In the genomic region with DNA sequence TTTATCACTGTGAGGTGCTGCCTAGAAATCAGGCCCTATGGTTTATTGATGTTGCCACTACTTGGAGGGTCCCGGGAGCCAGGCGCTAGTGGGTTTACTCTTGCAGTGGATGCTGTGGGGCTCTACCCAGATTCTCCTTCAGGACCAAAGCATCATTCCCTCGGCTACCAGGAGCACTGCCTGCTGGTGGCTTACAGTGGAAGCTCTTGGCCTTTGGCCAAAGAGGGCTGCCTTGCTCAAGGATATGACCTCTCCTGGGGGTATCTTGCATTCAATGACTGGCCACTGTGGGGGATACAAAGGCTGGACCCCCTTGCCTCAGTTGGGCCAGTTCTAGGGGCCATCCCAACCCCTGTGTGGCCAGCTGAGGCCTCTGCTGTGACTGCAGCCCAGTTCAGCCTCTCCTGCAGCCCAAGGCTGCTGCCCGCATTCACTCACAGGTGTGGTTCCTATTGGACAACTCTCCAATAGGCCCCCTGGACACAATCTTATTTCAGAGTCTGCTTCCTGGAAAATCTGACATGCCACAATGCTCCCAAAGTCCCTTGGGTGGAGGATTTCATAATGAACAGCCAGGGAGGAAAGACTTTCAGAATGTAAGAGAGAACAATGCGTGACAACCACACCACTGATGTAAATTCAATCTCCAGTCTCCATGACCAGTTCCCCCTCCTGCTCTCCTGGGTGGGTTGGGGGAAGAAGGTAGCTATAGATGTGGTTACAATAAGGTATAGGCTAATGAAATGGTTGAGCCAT, we compare ENCODE assay signal across 33 cellular contexts.
"Had no signal": no experiment of that assay in that cellular context is flagged by ENCODE, and none has a peak within 500 bp of the region (broad histone marks: within the 10 kb centered on the region; RNA-seq: fewer than 3 reads in every experiment).

No MANE protein-coding gene starts in this region.

- H3K27me3 ChIP-seq: colonic mucosa, foreskin keratinocyte, neural progenitor cell, ovary, right lobe of liver, tibial nerve, upper lobe of right lung, uterus had no signal

- H3K9me3 ChIP-seq: colonic mucosa, mucosa of descending colon, ovary, psoas muscle, right lobe of liver, thoracic aorta, tibial nerve, upper lobe of right lung, uterus had no signal

- H3K36me3 Mint-ChIP-seq: immature natural killer cell; memory B cell; naive B cell; natural killer cell treated with Interleukin-12 subunit alpha and Interleukin-12 subunit beta and Interleukin-15 and Interleukin-18, amount 100 ng/mL, for 72 hours; stimulated activated naive B cell treated with anti-CD40 and anti-IgM and Interleukin-4, amounts not matched to agents 10 μg/mL and 1 μg/mL and 100 μg/mL, for 72 hours had no signal

- H3K27ac ChIP-seq: colonic mucosa, epithelial cell of prostate, foreskin keratinocyte, neural progenitor cell, ovary, psoas muscle, right lobe of liver, thoracic aorta, tibial nerve, upper lobe of right lung, uterus had no signal

- H3K9me3 Mint-ChIP-seq: immature natural killer cell; memory B cell; naive B cell; natural killer cell treated with Interleukin-12 subunit alpha and Interleukin-12 subunit beta and Interleukin-15 and Interleukin-18, amount 100 ng/mL, for 72 hours; stimulated activated naive B cell treated with anti-CD40 and anti-IgM and Interleukin-4, amounts not matched to agents 10 μg/mL and 1 μg/mL and 100 μg/mL, for 72 hours; stimulated activated naive CD8-positive, alpha-beta T cell treated with anti-CD3 and anti-CD28 coated beads, Interleukin-15, Interleukin-2, amounts not matched to agents 100 ng/mL and 50 ng/mL, for 24 hours had no signal

- H3K27ac Mint-ChIP-seq: dendritic cell treated with granulocyte-macrophage colony-stimulating factor and Interleukin-4, amounts not matched to agents 40 ng/mL and 50 ng/mL, for 4 days; endodermal cell; immature natural killer cell; memory B cell; natural killer cell treated with Interleukin-12 subunit alpha and Interleukin-12 subunit beta and Interleukin-15 and Interleukin-18, amount 100 ng/mL, for 72 hours; neural progenitor cell; stimulated activated naive B cell treated with anti-CD40 and anti-IgM and Interleukin-4, amounts not matched to agents 10 μg/mL and 1 μg/mL and 100 μg/mL, for 72 hours; stimulated activated naive CD8-positive, alpha-beta T cell treated with anti-CD3 and anti-CD28 coated beads, Interleukin-15, Interleukin-2, amounts not matched to agents 100 ng/mL and 50 ng/mL, for 24 hours had no signal

- H3K27me3 Mint-ChIP-seq: stimulated activated naive CD8-positive, alpha-beta T cell treated with anti-CD3 and anti-CD28 coated beads, Interleukin-15, Interleukin-2, amounts not matched to agents 100 ng/mL and 50 ng/mL, for 24 hours had no signal

- H3K4me1 Mint-ChIP-seq: immature natural killer cell; memory B cell; naive B cell; stimulated activated naive B cell treated with anti-CD40 and anti-IgM and Interleukin-4, amounts not matched to agents 10 μg/mL and 1 μg/mL and 100 μg/mL, for 72 hours had no signal

- DNase-seq: colonic mucosa; effector CD8-positive, alpha-beta T cell; endodermal cell; foreskin keratinocyte; glutamatergic neuron; hypothalamus; immature natural killer cell; islet precursor cell; kidney glomerular epithelial cell; mucosa of descending colon; naive B cell; nucleus accumbens; ovary; posterior cingulate gyrus; psoas muscle; retina; right lobe of liver; small intestine; stimulated activated CD4-positive, alpha-beta T cell treated with anti-CD3 and anti-CD28 coated beads, Interleukin-15, amount 100 ng/mL, for 24 hours; stimulated activated CD4-positive, alpha-beta T cell treated with anti-CD3 and anti-CD28 coated beads, Interleukin-2, amount 100 ng/mL, for 48 hours; stimulated activated naive B cell treated with anti-CD40 and anti-IgM and Interleukin-4, amounts not matched to agents 10 μg/mL and 1 μg/mL and 100 μg/mL, for 72 hours; upper lobe of right lung; uterus had no signal

- H3K4me3 Mint-ChIP-seq: dendritic cell treated with granulocyte-macrophage colony-stimulating factor and Interleukin-4, amounts not matched to agents 40 ng/mL and 50 ng/mL, for 4 days; endodermal cell; immature natural killer cell; memory B cell; naive B cell; natural killer cell treated with Interleukin-12 subunit alpha and Interleukin-12 subunit beta and Interleukin-15 and Interleukin-18, amount 100 ng/mL, for 72 hours; neural progenitor cell; stimulated activated naive B cell treated with anti-CD40 and anti-IgM and Interleukin-4, amounts not matched to agents 10 μg/mL and 1 μg/mL and 100 μg/mL, for 72 hours; stimulated activated naive CD8-positive, alpha-beta T cell treated with anti-CD3 and anti-CD28 coated beads, Interleukin-15, Interleukin-2, amounts not matched to agents 100 ng/mL and 50 ng/mL, for 24 hours had no signal

- ATAC-seq: esophagus mucosa; foreskin keratinocyte; left lobe of liver; mucosa of descending colon; natural killer cell treated with Interleukin-12 subunit alpha and Interleukin-12 subunit beta and Interleukin-15 and Interleukin-18, amount 100 ng/mL, for 72 hours; psoas muscle; stimulated activated naive B cell treated with anti-CD40 and anti-IgM and Interleukin-4, amounts not matched to agents 10 μg/mL and 1 μg/mL and 100 μg/mL, for 72 hours; upper lobe of right lung had no signal
